ENCODE assay signal across 8 cellular contexts in genomic region chr6:26196846-26197683, GRCh38.
A peak's percentile ranks its signal among the peaks of the same experiment; 100 is the strongest.
DNase-seq lines count a peak whose midpoint lies in the region; ATAC-seq, FAIRE-seq and TF ChIP-seq lines count a peak whose summit lies in the region.

No MANE protein-coding gene starts in this region.

- TF ChIP-seq CTCF in gastrocnemius medialis (IDR thresholded peaks at IDR 0.05 in 4 of 5, conservative IDR thresholded peaks at IDR 0.05 in 1 of 5): no peak

- FAIRE-seq in GM12892 (lab: Jason Lieb, UNC): peak; percentile 81

- TF ChIP-seq POLR2A in GM12892 (IDR thresholded peaks at IDR 0.05; ENCODE audit: low read depth, low read length) (peak; percentile 99), gastrocnemius medialis (IDR thresholded peaks at IDR 0.05) (peak in 1 of 2 donors; percentile 47)

- ATAC-seq in HG02798 (IDR thresholded peaks at IDR 0.05; ENCODE audit: poor library complexity, unreplicated experiment) (peak; percentile 48), gastrocnemius medialis (peak; percentile 44 to 45)

- peak overlapping the region; percentile 99 for H3K27ac ChIP-seq in iPS-18a (ENCODE audit: low read length)
- H3K27ac ChIP-seq in gastrocnemius medialis: peak overlapping the region; percentile 24 to 62 (median 48)

- in situ Hi-C loops in gastrocnemius medialis (cut with MboI; ENCODE audit: low sequenced_read_pairs in 4 of 4): loop anchor here in 1 of 4 donors (25.0 kb wide), 1 partner anchor 1615 kb away; a partner anchor contains a TSS

- intact Hi-C loops in gastrocnemius medialis (cut with DNase I; ENCODE audit: low total_unique reads): no loop called here

- DNase-seq in GM12892 (ENCODE audit: insufficient read length) (peak; percentile 61), NCI-H187 (lab: John Stamatoyannopoulos, UW) (peak; percentile 81 to 82), T-helper 9 cell (peak; percentile 61), brain pericyte (ENCODE audit: low read depth, low spot score) (peak; percentile 69), gastrocnemius medialis (peak in 1 of 2 donors; percentile 40), cortex of kidney (lab: John Stamatoyannopoulos, UW) (no peak)

- H3K4me3 ChIP-seq in iPS-18a (ENCODE audit: low read length) (peak overlapping the region; percentile 95), gastrocnemius medialis (peak overlapping the region; percentile 37 to 56 (median 38))

- no peaks in the 10 kb centered on the region for H3K36me3 ChIP-seq in iPS-18a (ENCODE audit: control insufficient read depth, low read depth, low read length)
- no peaks in the 10 kb centered on the region for H3K36me3 ChIP-seq in gastrocnemius medialis

- H3K9ac ChIP-seq in iPS-18a (ENCODE audit: low read length): peak overlapping the region; percentile 99

- H3K9me3 ChIP-seq in iPS-18a (ENCODE audit: control insufficient read depth, low read depth, low read length) (no peaks in the 10 kb centered on the region), gastrocnemius medialis (no peaks in the 10 kb centered on the region)

- H3K4me1 ChIP-seq in iPS-18a (ENCODE audit: control insufficient read depth, low read depth, low read length): peaks cover 15% of the 10 kb centered on the region
- peaks cover 3 to 5% of the 10 kb centered on the region in 2 donors for H3K4me1 ChIP-seq in gastrocnemius medialis

- H3K27me3 ChIP-seq in iPS-18a (ENCODE audit: control insufficient read depth, insufficient read depth, low read length) (no peaks in the 10 kb centered on the region), gastrocnemius medialis (peaks cover 86 to 99% (median 92%) of the 10 kb centered on the region in 3 donors)
